ENCODE assay signal across 19 cellular contexts in the genomic region with DNA sequence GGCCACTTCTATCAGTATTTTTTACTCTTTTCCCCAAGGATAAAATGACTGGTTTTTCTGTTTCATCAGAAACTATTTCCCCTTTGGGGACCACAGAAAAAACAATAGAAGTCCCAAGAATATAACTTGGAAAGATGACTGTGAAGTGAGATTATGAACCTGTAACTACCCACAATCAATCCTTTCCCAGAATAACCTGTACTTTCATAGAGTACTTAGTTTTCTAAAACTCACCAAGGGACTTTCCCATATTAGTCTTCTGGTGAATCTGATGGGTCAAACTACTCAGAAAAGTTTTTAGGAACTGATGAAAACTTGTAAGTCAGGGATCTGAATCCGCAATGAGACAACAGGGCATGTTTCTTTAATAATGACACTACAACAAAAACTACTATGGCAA.
DNase-seq lines count a peak whose midpoint lies in the region; ATAC-seq and TF ChIP-seq lines count a peak whose summit lies in the region.
"Had no signal": no experiment of that assay in that cellular context is flagged by ENCODE, and none has a peak within 500 bp of the region (broad histone marks: within the 10 kb centered on the region; RNA-seq: fewer than 3 reads in every experiment).

No MANE protein-coding gene starts in this region.

- TF ChIP-seq POLR2A in right lobe of liver (IDR thresholded peaks at IDR 0.05), result no peak

- H3K9me3 ChIP-seq in right lobe of liver, result no peaks in the 10 kb centered on the region
- H3K9me3 ChIP-seq: stomach, tibial nerve had no signal

- H3K4me3 ChIP-seq in right lobe of liver, result no peak overlapping the region
- H3K4me3 ChIP-seq: lung, skin epidermis, stomach, tibial nerve had no signal

- WGBS in right lobe of liver (ENCODE audit: insufficient coverage, low coverage, low lambda C conversion rate, missing lambda C conversion rate), result 100% methylated on average over 1 of the region's 1 CpG

- no peak overlapping the region for H3K27ac ChIP-seq in right lobe of liver
- H3K27ac ChIP-seq: stomach, tibial nerve had no signal

- no peaks in the 10 kb centered on the region for H3K36me3 ChIP-seq in right lobe of liver

- ATAC-seq in GM18868 (IDR thresholded peaks at IDR 0.05; ENCODE audit: unreplicated experiment) (peak; percentile 13), GM18858 (IDR thresholded peaks at IDR 0.05; ENCODE audit: unreplicated experiment) (no peak), right lobe of liver (no peak)
- ATAC-seq in activated naive CD4-positive, alpha-beta T cell treated with anti-CD3 and anti-CD28 coated beads, Interleukin-2, amount 50 U/mL, for 72 hours, result peak in 1 of 2 donors; percentile 19
- no peak for ATAC-seq in stimulated activated memory B cell treated with anti-CD40 and anti-IgM and Interleukin-4, amounts not matched to agents 10 μg/mL and 1 μg/mL and 100 μg/mL, for 72 hours

- peaks cover 39% of the 10 kb centered on the region for H3K36me3 Mint-ChIP-seq in activated naive CD4-positive, alpha-beta T cell treated with anti-CD3 and anti-CD28 coated beads, Interleukin-2, amount 50 U/mL, for 24 hours
- H3K36me3 Mint-ChIP-seq in activated naive CD4-positive, alpha-beta T cell treated with anti-CD3 and anti-CD28 coated beads, Interleukin-2, amount 50 U/mL, for 72 hours, result peaks cover 16 to 50% of the 10 kb centered on the region in 2 donors
- peaks cover 43% of the 10 kb centered on the region for H3K36me3 Mint-ChIP-seq in stimulated activated memory B cell treated with anti-CD40 and anti-IgM and Interleukin-4, amounts not matched to agents 10 μg/mL and 1 μg/mL and 100 μg/mL, for 72 hours

- TF ChIP-seq CTCF in right lobe of liver (IDR thresholded peaks at IDR 0.05), result no peak

- intact Hi-C loops in right lobe of liver (cut with DNase I), result no loop called here

- no peak for DNase-seq in activated naive CD4-positive, alpha-beta T cell (lab: John Stamatoyannopoulos, UW)
- DNase-seq in activated naive CD4-positive, alpha-beta T cell treated with anti-CD3 and anti-CD28 coated beads, Interleukin-2, amount 50 U/mL, for 72 hours (ENCODE audit: low spot score in 2 of 2), result no peak
- DNase-seq in NCI-H1048 (lab: John Stamatoyannopoulos, UW), result no peak
- no peak for DNase-seq in right lobe of liver
- DNase-seq: activated CD4-positive, alpha-beta T cell treated with anti-CD3 and anti-CD28 coated beads for 1 hour; activated CD8-positive, alpha-beta memory T cell treated with anti-CD3 and anti-CD28 coated beads, Interleukin-2, amount 50 U/mL, for 48 hours; DMS53; GF-D8; NCI-H1930; NCI-H2227 treated with DMSO at 0.1 percent for 48 hours; stomach had no signal

- H3K9me3 Mint-ChIP-seq in activated naive CD4-positive, alpha-beta T cell treated with anti-CD3 and anti-CD28 coated beads, Interleukin-2, amount 50 U/mL, for 24 hours, result no peaks in the 10 kb centered on the region
- no peaks in the 10 kb centered on the region for H3K9me3 Mint-ChIP-seq in activated naive CD4-positive, alpha-beta T cell treated with anti-CD3 and anti-CD28 coated beads, Interleukin-2, amount 50 U/mL, for 72 hours
- peaks cover 3% of the 10 kb centered on the region for H3K9me3 Mint-ChIP-seq in stimulated activated memory B cell treated with anti-CD40 and anti-IgM and Interleukin-4, amounts not matched to agents 10 μg/mL and 1 μg/mL and 100 μg/mL, for 72 hours

- no peaks in the 10 kb centered on the region for H3K27me3 ChIP-seq in right lobe of liver
- H3K27me3 ChIP-seq: stomach, tibial nerve had no signal

- peak overlapping the region; percentile 91 for H3K27ac Mint-ChIP-seq in activated naive CD4-positive, alpha-beta T cell treated with anti-CD3 and anti-CD28 coated beads, Interleukin-2, amount 50 U/mL, for 24 hours
- H3K27ac Mint-ChIP-seq in activated naive CD4-positive, alpha-beta T cell treated with anti-CD3 and anti-CD28 coated beads, Interleukin-2, amount 50 U/mL, for 72 hours, result peak overlapping the region; percentile 8 to 93
- peak overlapping the region; percentile 95 for H3K27ac Mint-ChIP-seq in stimulated activated memory B cell treated with anti-CD40 and anti-IgM and Interleukin-4, amounts not matched to agents 10 μg/mL and 1 μg/mL and 100 μg/mL, for 72 hours
- H3K27ac Mint-ChIP-seq: brain had no signal

- H3K4me1 Mint-ChIP-seq in activated naive CD4-positive, alpha-beta T cell treated with anti-CD3 and anti-CD28 coated beads, Interleukin-2, amount 50 U/mL, for 24 hours, result peaks cover 93% of the 10 kb centered on the region
- peaks cover 95% of the 10 kb centered on the region for H3K4me1 Mint-ChIP-seq in stimulated activated memory B cell treated with anti-CD40 and anti-IgM and Interleukin-4, amounts not matched to agents 10 μg/mL and 1 μg/mL and 100 μg/mL, for 72 hours

- peaks cover 0 to 10% (median 2%) of the 10 kb centered on the region in 4 donors for H3K4me1 ChIP-seq in right lobe of liver

- H3K4me3 Mint-ChIP-seq in activated naive CD4-positive, alpha-beta T cell treated with anti-CD3 and anti-CD28 coated beads, Interleukin-2, amount 50 U/mL, for 24 hours, result peak overlapping the region; percentile 63
- peak overlapping the region; percentile 32 for H3K4me3 Mint-ChIP-seq in stimulated activated memory B cell treated with anti-CD40 and anti-IgM and Interleukin-4, amounts not matched to agents 10 μg/mL and 1 μg/mL and 100 μg/mL, for 72 hours
- H3K4me3 Mint-ChIP-seq: brain had no signal

- H3K27me3 Mint-ChIP-seq in activated naive CD4-positive, alpha-beta T cell treated with anti-CD3 and anti-CD28 coated beads, Interleukin-2, amount 50 U/mL, for 24 hours, result no peaks in the 10 kb centered on the region
- H3K27me3 Mint-ChIP-seq in stimulated activated memory B cell treated with anti-CD40 and anti-IgM and Interleukin-4, amounts not matched to agents 10 μg/mL and 1 μg/mL and 100 μg/mL, for 72 hours, result no peaks in the 10 kb centered on the region
- H3K27me3 Mint-ChIP-seq: brain had no signal
